In genomic region chr20:49188101-49188784, GRCh38 we compare ENCODE assay signal across 1 cellular context.
TF ChIP-seq lines count a peak whose summit lies in the region.

Gene STAU1 (minus strand): TSS chr20:49188334. CDS start chr20:49166201, 22,133 bp downstream.

TF ChIP-seq in WTC11, 78 proteins besides CTCF, POLR2A, EP300 and RAD21 (continued from another document):
- no peak for TF ChIP-seq ARID4B (CRISPR knock-in tag; IDR thresholded peaks at IDR 0.05; ENCODE audit: borderline replicate concordance)
- TF ChIP-seq TCF7 (CRISPR knock-in tag; IDR thresholded peaks at IDR 0.05; ENCODE audit: low read depth): no peak
- TF ChIP-seq RORB (CRISPR knock-in tag; IDR thresholded peaks at IDR 0.05): no peak
- TF ChIP-seq ZNF416 (CRISPR knock-in tag; IDR thresholded peaks at IDR 0.05): no peak
- peak; percentile 51; the same call in 1 of the 2 replicates for TF ChIP-seq GABPB1 (CRISPR knock-in tag; IDR thresholded peaks at IDR 0.05)
- no peak for TF ChIP-seq ZNF138 (CRISPR knock-in tag; conservative IDR thresholded peaks at IDR 0.05)
- no peak for TF ChIP-seq KAT7 (CRISPR knock-in tag; IDR thresholded peaks at IDR 0.05; ENCODE audit: borderline replicate concordance)
- no peak for TF ChIP-seq HMGA2 (CRISPR knock-in tag; IDR thresholded peaks at IDR 0.05)
- no peak for TF ChIP-seq MAX (CRISPR knock-in tag; IDR thresholded peaks at IDR 0.05)
- no peak for TF ChIP-seq ZNF671 (CRISPR knock-in tag; IDR thresholded peaks at IDR 0.05)
- TF ChIP-seq PRRX2 (CRISPR knock-in tag; IDR thresholded peaks at IDR 0.05): no peak
- no peak for TF ChIP-seq MLX (CRISPR knock-in tag; IDR thresholded peaks at IDR 0.05)
- no peak for TF ChIP-seq ZSCAN18 (CRISPR knock-in tag; IDR thresholded peaks at IDR 0.05)
- TF ChIP-seq ATF3 (CRISPR knock-in tag; conservative IDR thresholded peaks at IDR 0.05): no peak
- 0 out of 2 replicates have a peak, but pooled peaks have one; percentile 19 for TF ChIP-seq E2F4 (CRISPR knock-in tag; IDR thresholded peaks at IDR 0.05; ENCODE audit: borderline replicate concordance, low read depth)
- no peak for TF ChIP-seq TEAD4 (CRISPR knock-in tag; IDR thresholded peaks at IDR 0.05)
- TF ChIP-seq SMAD3 (CRISPR knock-in tag; IDR thresholded peaks at IDR 0.05; ENCODE audit: borderline replicate concordance): no peak
- TF ChIP-seq FOXP1 (CRISPR knock-in tag; IDR thresholded peaks at IDR 0.05; ENCODE audit: borderline replicate concordance): peak; percentile 24; the same call in 1 of the 2 replicates
- TF ChIP-seq EMX1 (CRISPR knock-in tag; IDR thresholded peaks at IDR 0.05): no peak
- 0 out of 2 replicates have a peak, but pooled peaks have one; percentile 35 for TF ChIP-seq TEAD1 (CRISPR knock-in tag; IDR thresholded peaks at IDR 0.05)
- no peak for TF ChIP-seq USF1 (CRISPR knock-in tag; IDR thresholded peaks at IDR 0.05)
- no peak for TF ChIP-seq ZNF423 (CRISPR knock-in tag; IDR thresholded peaks at IDR 0.05)
- TF ChIP-seq HMGXB4 (CRISPR knock-in tag; IDR thresholded peaks at IDR 0.05): no peak
- no peak for TF ChIP-seq MXD4 (CRISPR knock-in tag; IDR thresholded peaks at IDR 0.05; ENCODE audit: borderline replicate concordance)
- no peak for TF ChIP-seq FOXK1 (CRISPR knock-in tag; IDR thresholded peaks at IDR 0.05)
- no peak for TF ChIP-seq MYBL2 (CRISPR knock-in tag; IDR thresholded peaks at IDR 0.05)
- no peak for TF ChIP-seq ZNF121 (CRISPR knock-in tag; IDR thresholded peaks at IDR 0.05)
- TF ChIP-seq ZNF532 (CRISPR knock-in tag; IDR thresholded peaks at IDR 0.05; ENCODE audit: borderline replicate concordance): no peak
- TF ChIP-seq NR1H2 (CRISPR knock-in tag; IDR thresholded peaks at IDR 0.05): no peak
- TF ChIP-seq NFYB (CRISPR knock-in tag; conservative IDR thresholded peaks at IDR 0.05; ENCODE audit: low read depth): no peak
- 0 out of 2 replicates have a peak, but pooled peaks have one; percentile 15 for TF ChIP-seq FOXP4 (CRISPR knock-in tag; IDR thresholded peaks at IDR 0.05)
- no peak for TF ChIP-seq TP53 (CRISPR knock-in tag; IDR thresholded peaks at IDR 0.05)
- TF ChIP-seq ZNF232 (CRISPR knock-in tag; IDR thresholded peaks at IDR 0.05): no peak
- TF ChIP-seq ZNF281 (CRISPR knock-in tag; IDR thresholded peaks at IDR 0.05): no peak
- TF ChIP-seq ZBTB21 (CRISPR knock-in tag; IDR thresholded peaks at IDR 0.05; ENCODE audit: borderline replicate concordance): no peak
- TF ChIP-seq ZNF263 (CRISPR knock-in tag; IDR thresholded peaks at IDR 0.05; ENCODE audit: low read depth): no peak
- TF ChIP-seq RELA (CRISPR knock-in tag; IDR thresholded peaks at IDR 0.05; ENCODE audit: borderline replicate concordance): no peak
- TF ChIP-seq GTF2I (CRISPR knock-in tag; conservative IDR thresholded peaks at IDR 0.05): no peak
- peak; percentile 67; the same call in 1 of the 2 replicates for TF ChIP-seq ETV6 (CRISPR knock-in tag; IDR thresholded peaks at IDR 0.05)
